ENCODE assay signal across 21 cellular contexts in the genomic region with DNA sequence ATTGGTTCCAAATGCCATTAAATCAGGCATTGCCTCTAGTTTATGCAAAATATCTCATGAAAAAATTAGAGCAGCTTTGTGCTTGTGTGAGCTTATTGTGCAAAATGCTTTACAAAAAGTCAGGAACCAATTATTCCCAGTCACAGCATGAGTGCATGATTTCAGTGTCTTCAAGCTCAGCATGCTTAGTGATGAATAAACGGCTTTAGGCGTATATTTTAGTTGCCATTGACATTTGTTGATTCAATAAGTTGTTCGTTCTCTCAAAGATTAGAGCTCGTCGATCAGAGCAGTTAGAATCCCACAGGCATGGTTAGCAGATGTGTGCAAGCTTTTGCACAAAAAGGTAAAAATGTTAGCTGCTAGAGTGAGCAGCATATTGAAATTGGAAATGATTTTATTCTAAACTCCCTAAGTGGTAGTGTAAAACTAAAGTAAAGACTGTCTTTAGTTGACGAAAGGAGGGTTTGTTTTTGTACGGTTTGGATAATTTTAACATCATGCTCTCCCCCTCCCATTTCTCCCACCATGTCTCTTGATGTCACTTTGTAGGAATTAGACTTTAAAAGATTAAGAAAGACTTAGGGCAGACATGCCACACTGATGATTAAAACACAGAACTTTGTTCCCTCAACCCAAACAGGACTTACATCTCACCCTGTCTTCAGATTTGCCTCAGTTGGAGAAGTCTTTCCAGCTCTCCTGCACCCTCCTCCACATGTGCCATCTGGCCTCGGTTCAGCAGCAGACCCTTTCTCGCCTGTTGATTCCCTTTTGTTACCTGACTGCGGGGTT. TPM values are rescaled to one million over a fixed set of nuclear protein-coding genes. Genes with fewer than 3 reads are reported as not detected.
DNase-seq lines count a peak whose midpoint lies in the region; ATAC-seq, FAIRE-seq and TF ChIP-seq lines count a peak whose summit lies in the region.
"Had no signal": no experiment of that assay in that cellular context is flagged by ENCODE, and none has a peak within 500 bp of the region (broad histone marks: within the 10 kb centered on the region; RNA-seq: fewer than 3 reads in every experiment).

No MANE protein-coding gene starts in this region.

- H3K9me3 Mint-ChIP-seq in type B pancreatic cell, result no peaks in the 10 kb centered on the region

- no peaks in the 10 kb centered on the region for H3K27me3 Mint-ChIP-seq in type B pancreatic cell
- H3K27me3 Mint-ChIP-seq: activated CD4-positive, alpha-beta T cell treated with anti-CD3 and anti-CD28 coated beads for 36 hours had no signal

- H3K36me3 ChIP-seq in pancreas, result no peaks in the 10 kb centered on the region
- no peaks in the 10 kb centered on the region for H3K36me3 ChIP-seq in aorta (ENCODE audit: control insufficient read depth in 1 of 2, insufficient read depth in 2 of 2, low read length in 1 of 2)
- H3K36me3 ChIP-seq: breast epithelium, lower lobe of right lung, vagina had no signal

- H3K4me1 Mint-ChIP-seq in type B pancreatic cell (ENCODE audit: unreplicated experiment), result peaks cover 30% of the 10 kb centered on the region
- H3K4me1 Mint-ChIP-seq: CD14-positive monocyte had no signal

- H3K9me3 ChIP-seq in pancreas (no peaks in the 10 kb centered on the region), aorta (ENCODE audit: control insufficient read depth, low read length) (no peaks in the 10 kb centered on the region)
- H3K9me3 ChIP-seq: breast epithelium, lower lobe of right lung, vagina had no signal

- 55 to 60% methylated on average over 10 of the region's 10 CpGs for WGBS in pancreas, 2 donors
- WGBS in aorta, 2 donors, result 56 to 63% methylated on average over 10 of the region's 10 CpGs

- FAIRE-seq in pancreas (lab: Jason Lieb, UNC), result no peak
- FAIRE-seq: endometrium, islet of Langerhans had no signal

- H3K4me3 ChIP-seq in pancreas, result no peak overlapping the region
- H3K4me3 ChIP-seq in aorta (ENCODE audit: low read length in 2 of 2), result no peak overlapping the region
- H3K4me3 ChIP-seq: breast epithelium, lower lobe of right lung, vagina had no signal

- no peak overlapping the region for H3K27ac ChIP-seq in pancreas
- no peak overlapping the region for H3K27ac ChIP-seq in aorta (ENCODE audit: low read depth in 1 of 2, low read length in 2 of 2)
- H3K27ac ChIP-seq: breast epithelium, lower lobe of right lung, vagina had no signal

- H3K4me1 ChIP-seq in pancreas (no peaks in the 10 kb centered on the region), aorta (ENCODE audit: control insufficient read depth in 1 of 2, insufficient read depth in 2 of 2, low read length in 2 of 2) (no peaks in the 10 kb centered on the region)
- H3K4me1 ChIP-seq: breast epithelium had no signal

- no peak for ATAC-seq in activated CD4-positive, CD25-positive, alpha-beta regulatory T cell treated with anti-CD3 and anti-CD28 coated beads, Interleukin-2, amount 50 U/mL, for 24 hours
- ATAC-seq in pancreas (no peak), aorta (ENCODE audit: low FRiP score) (no peak)
- ATAC-seq: activated CD4-positive, alpha-beta T cell treated with anti-CD3 and anti-CD28 coated beads for 36 hours; lower lobe of right lung; right cardiac atrium had no signal

- no peaks in the 10 kb centered on the region for H3K36me3 Mint-ChIP-seq in type B pancreatic cell
- H3K36me3 Mint-ChIP-seq: CD14-positive monocyte had no signal

- H3K27me3 ChIP-seq in pancreas, result no peaks in the 10 kb centered on the region
- H3K27me3 ChIP-seq in aorta (ENCODE audit: control insufficient read depth in 1 of 2, insufficient read depth in 2 of 2, low read length in 1 of 2), result no peaks in the 10 kb centered on the region
- H3K27me3 ChIP-seq: breast epithelium, vagina had no signal

- intact Hi-C loops in pancreas (cut with DNase I) (no loop called here), aorta (cut with DNase I) (no loop called here)

- peak; percentile 21 for DNase-seq in activated CD4-positive, CD25-positive, alpha-beta regulatory T cell treated with anti-CD3 and anti-CD28 coated beads, Interleukin-2, amount 50 U/mL, for 72 hours
- peak; percentile 88 for DNase-seq in NCI-H2081 treated with DMSO at 0.1 percent for 48 hours (lab: John Stamatoyannopoulos, UW)
- DNase-seq in epidermal melanocyte (ENCODE audit: insufficient read length, low spot score), result peak; percentile 69
- DNase-seq in type B pancreatic cell (ENCODE audit: extremely low spot score, unreplicated experiment), result no peak
- DNase-seq in NCI-H1048 (lab: John Stamatoyannopoulos, UW), result no peak
- no peak for DNase-seq in pancreas
- no peak for DNase-seq in aorta
- DNase-seq: activated CD4-positive, alpha-beta T cell treated with anti-CD3 and anti-CD28 coated beads for 36 hours; activated CD8-positive, alpha-beta memory T cell treated with anti-CD3 and anti-CD28 coated beads, Interleukin-2, amount 50 U/mL, for 4 hours; cortex of kidney; hippocampal formation; NCI-H1694; occipital lobe; right cardiac atrium had no signal

- no peak overlapping the region for H3K4me3 Mint-ChIP-seq in type B pancreatic cell
- H3K4me3 Mint-ChIP-seq: activated CD4-positive, alpha-beta T cell treated with anti-CD3 and anti-CD28 coated beads for 36 hours; CD14-positive monocyte had no signal

- TF ChIP-seq CTCF in type B pancreatic cell (conservative IDR thresholded peaks at IDR 0.05) (no peak), pancreas (IDR thresholded peaks at IDR 0.05) (no peak)

- peak overlapping the region; percentile 16 for H3K27ac Mint-ChIP-seq in type B pancreatic cell
- H3K27ac Mint-ChIP-seq: activated CD4-positive, alpha-beta T cell treated with anti-CD3 and anti-CD28 coated beads for 36 hours; CD14-positive monocyte had no signal

RNA-seq across cellular contexts. Expression of a gene that starts 25.0 kb away (rescaled TPM):
- total RNA-seq in type B pancreatic cell (ENCODE audit: low replicate concordance), result 62.9 and 64.6 TPM in 2 replicates
- total RNA-seq in pancreas, result 10 to 100 TPM; 24.5 to 39.5 (median 38.3) TPM
- 10 to 100 TPM; 64.8 to 71.8 TPM for polyA plus RNA-seq in pancreas
- total RNA-seq in aorta, result 10 to 100 TPM; 54.6 to 65.2 TPM
- polyA plus RNA-seq in aorta, result 10 to 100 TPM; 31.3 to 88.9 TPM

Comparison
In these comparisons a context has a peak if more than half of its experiments do, and no peak if none do; other contexts are left out.
1. DNase-seq: peak in activated CD4-positive, CD25-positive, alpha-beta regulatory T cell treated with anti-CD3 and anti-CD28 coated beads, Interleukin-2, amount 50 U/mL, for 72 hours (single experiment), NCI-H2081 treated with DMSO at 0.1 percent for 48 hours (single experiment) and epidermal melanocyte (single experiment); none in type B pancreatic cell (single experiment), NCI-H1048 (single experiment), pancreas (0 of 6) and aorta (0 of 2).